In the genomic region with DNA sequence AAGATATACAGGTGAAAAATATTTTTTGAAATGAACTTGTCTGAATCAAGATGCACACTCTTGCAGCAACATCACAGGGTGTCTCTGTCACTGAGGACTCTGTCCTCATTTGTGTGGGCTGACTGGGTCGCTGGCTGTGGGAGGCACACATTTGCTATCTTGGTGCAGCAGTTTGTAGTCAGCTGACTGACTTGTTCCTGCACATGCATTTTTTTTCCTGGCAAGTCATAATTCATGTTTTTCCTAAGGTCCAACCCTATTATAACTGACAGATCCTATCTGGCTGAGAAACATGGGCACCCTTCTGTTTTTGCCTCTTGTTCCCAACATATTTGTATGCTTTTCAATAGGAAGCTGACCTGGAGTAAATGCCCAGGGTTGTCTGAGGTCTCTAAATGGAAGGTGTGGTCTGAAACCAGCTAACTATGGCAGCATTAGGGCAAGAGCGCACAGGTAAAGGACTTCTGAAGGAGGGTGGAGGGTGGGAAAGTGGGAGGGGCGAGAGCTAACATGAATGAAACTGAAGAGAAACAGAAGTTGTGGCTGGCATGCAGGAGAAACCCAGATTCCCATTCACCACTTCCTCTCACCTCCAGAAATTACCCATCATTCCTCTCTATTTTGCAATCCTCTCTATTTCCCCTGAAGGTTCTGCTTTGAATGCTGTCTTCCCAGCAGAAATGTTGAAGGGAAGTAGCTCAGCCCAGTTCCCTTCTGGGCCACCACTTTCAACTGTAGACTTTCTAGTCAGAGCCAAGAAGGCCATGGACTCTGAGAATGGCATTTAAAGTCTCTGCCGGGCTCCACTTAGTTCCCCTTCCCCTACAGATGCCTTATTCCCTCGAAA, we compare ENCODE assay signal across 8 cellular contexts.
DNase-seq lines count a peak whose midpoint lies in the region; ATAC-seq and TF ChIP-seq lines count a peak whose summit lies in the region.

No MANE protein-coding gene starts in this region.

- H3K27me3 Mint-ChIP-seq in activated naive CD4-positive, alpha-beta T cell treated with anti-CD3 and anti-CD28 coated beads, Interleukin-2, amount 50 U/mL, for 24 hours = no peaks in the 10 kb centered on the region

- CTCF ChIA-PET in GM10248 (lab: Yijun Ruan, JAX) = interaction anchor here (1.0 to 2.0 kb wide), 5 partner anchors 10 to 98 kb away, joined by 3 to 5 read pairs (median 4); no protein-coding TSS in a partner anchor

- DNase-seq in A172 (ENCODE audit: low spot score) = peak; percentile 65
- no peak for DNase-seq in left lobe of liver (ENCODE audit: low spot score)
- no peak for DNase-seq in GM10248 (ENCODE audit: extremely low spot score)
- DNase-seq in NCI-H345 (lab: John Stamatoyannopoulos, UW) = no peak

- H3K27ac ChIP-seq in HUES48 (ENCODE audit: low read depth, low read length) = peak overlapping the region; percentile 58

- H3K27me3 ChIP-seq in HUES48 (ENCODE audit: control insufficient read depth, insufficient read depth, low read length) = no peaks in the 10 kb centered on the region

- H3K9me3 ChIP-seq in HUES48 (ENCODE audit: control insufficient read depth, insufficient read depth, low read length) = no peaks in the 10 kb centered on the region

- H3K27ac Mint-ChIP-seq in activated naive CD4-positive, alpha-beta T cell treated with anti-CD3 and anti-CD28 coated beads, Interleukin-2, amount 50 U/mL, for 24 hours = peak overlapping the region; percentile 99

- H3K4me3 ChIP-seq in HUES48 (ENCODE audit: low read depth, low read length) = no peak overlapping the region

- H3K9ac ChIP-seq in HUES48 (ENCODE audit: low read depth, low read length) = no peak overlapping the region

- H3K4me1 ChIP-seq in HUES48 (ENCODE audit: control insufficient read depth, insufficient read depth, low read length) = peaks cover 45% of the 10 kb centered on the region

- H3K36me3 ChIP-seq in HUES48 (ENCODE audit: control insufficient read depth, insufficient read depth, low read length) = no peaks in the 10 kb centered on the region

- TF ChIP-seq CTCF in GM10248 (IDR thresholded peaks at IDR 0.05; ENCODE audit: control extremely low read depth, extremely low read depth, low read depth, missing control alignments) = no peak

- POLR2A ChIA-PET in GM10248 (lab: Yijun Ruan, JAX) = no interaction called here

- H3K4me3 Mint-ChIP-seq in activated naive CD4-positive, alpha-beta T cell treated with anti-CD3 and anti-CD28 coated beads, Interleukin-2, amount 50 U/mL, for 24 hours = peak overlapping the region; percentile 64

- H3K4me1 Mint-ChIP-seq in activated naive CD4-positive, alpha-beta T cell treated with anti-CD3 and anti-CD28 coated beads, Interleukin-2, amount 50 U/mL, for 24 hours = peaks cover 91% of the 10 kb centered on the region

- no peaks in the 10 kb centered on the region for H3K9me3 Mint-ChIP-seq in activated naive CD4-positive, alpha-beta T cell treated with anti-CD3 and anti-CD28 coated beads, Interleukin-2, amount 50 U/mL, for 24 hours

- H3K36me3 Mint-ChIP-seq in activated naive CD4-positive, alpha-beta T cell treated with anti-CD3 and anti-CD28 coated beads, Interleukin-2, amount 50 U/mL, for 24 hours = peaks cover 1% of the 10 kb centered on the region

- ATAC-seq in left lobe of liver (peak; percentile 86), HG03039 (IDR thresholded peaks at IDR 0.05; ENCODE audit: unreplicated experiment) (no peak), HG03139 (IDR thresholded peaks at IDR 0.05; ENCODE audit: unreplicated experiment) (no peak)
